In the genomic region with DNA sequence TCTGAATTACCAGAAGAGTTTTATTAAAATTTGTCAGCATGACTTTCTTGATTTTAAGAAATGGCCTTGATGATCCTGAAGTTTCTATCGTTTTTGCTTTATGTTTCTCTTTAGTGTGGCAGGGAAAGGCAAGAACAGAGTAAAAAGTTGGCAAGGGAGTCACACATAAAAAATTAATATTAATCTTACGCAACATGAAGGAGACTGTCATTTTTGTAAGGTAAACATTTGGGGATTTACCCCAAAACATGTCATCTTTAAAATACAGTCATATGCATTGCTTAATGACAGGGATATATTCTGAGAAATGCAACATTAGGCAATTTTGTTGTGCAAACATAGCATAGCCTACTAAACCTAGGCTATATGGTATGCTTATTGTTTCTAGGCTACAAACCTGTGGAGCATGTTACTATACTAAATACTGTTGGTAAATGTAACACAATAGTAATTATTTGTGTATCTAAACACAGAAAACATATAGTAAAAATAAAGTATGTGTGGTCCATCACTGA, we compare ENCODE assay signal across 23 cellular contexts.
"Had no signal": no experiment of that assay in that cellular context is flagged by ENCODE, and none has a peak within 500 bp of the region (broad histone marks: within the 10 kb centered on the region; RNA-seq: fewer than 3 reads in every experiment).

No MANE protein-coding gene starts in this region.

- H2AFZ ChIP-seq: hepatocyte had no signal

- H3K27me3 Mint-ChIP-seq: activated CD4-positive, alpha-beta memory T cell treated with anti-CD3 and anti-CD28 coated beads for 36 hours; activated CD4-positive, alpha-beta T cell treated with anti-CD3 and anti-CD28 coated beads, Interleukin-2, amount 10 ng/mL, durations not matched to agents 24 days and 14 days; activated naive CD4-positive, alpha-beta T cell treated with anti-CD3 and anti-CD28 coated beads, Interleukin-2, amount 10 ng/mL, durations not matched to agents 7 days and 5 days; central memory CD8-positive, alpha-beta T cell had no signal

- H3K27ac ChIP-seq: gastroesophageal sphincter, hepatocyte, spleen, suprapubic skin, tibial artery, upper lobe of right lung had no signal

- H3K4me3 ChIP-seq: gastroesophageal sphincter, hepatocyte, mucosa of descending colon, spleen, suprapubic skin, tibial artery, upper lobe of right lung had no signal

- DNase-seq: activated CD4-positive, alpha-beta memory T cell treated with anti-CD3 and anti-CD28 coated beads for 36 hours; activated CD4-positive, alpha-beta T cell treated with anti-CD3 and anti-CD28 coated beads, Interleukin-2, amount 10 ng/mL, durations not matched to agents 24 days and 14 days; activated CD4-positive, CD25-positive, alpha-beta regulatory T cell treated with anti-CD3 and anti-CD28 coated beads, Interleukin-2, amount 50 U/mL, for 72 hours; activated CD8-positive, alpha-beta memory T cell treated with anti-CD3 and anti-CD28 coated beads, Interleukin-2, amount 50 U/mL, for 4 hours; activated gamma-delta T cell; activated naive CD4-positive, alpha-beta T cell treated with anti-CD3 and anti-CD28 coated beads, Interleukin-2, amount 10 ng/mL, durations not matched to agents 7 days and 5 days; activated T-cell treated with anti-CD3 and anti-CD28 coated beads, Interleukin-2, amount 50 U/mL, for 1 hour; dermis blood vessel endothelial cell; effector CD4-positive, alpha-beta T cell; islet precursor cell; left ventricle myocardium superior; mucosa of descending colon; posterior cingulate gyrus; right cardiac atrium; spleen; stimulated activated naive CD4-positive, alpha-beta T cell; tibial artery; upper lobe of right lung had no signal

- H3K9me3 ChIP-seq: gastroesophageal sphincter, mucosa of descending colon, spleen, suprapubic skin, tibial artery, upper lobe of right lung had no signal

- H3K4me2 ChIP-seq: hepatocyte had no signal

- H3K27me3 ChIP-seq: gastroesophageal sphincter, hepatocyte, spleen, suprapubic skin, tibial artery, upper lobe of right lung had no signal

- ATAC-seq: gastroesophageal sphincter, left ventricle myocardium superior, mucosa of descending colon, right cardiac atrium, upper lobe of right lung had no signal

- H3K4me3 Mint-ChIP-seq: activated CD4-positive, alpha-beta memory T cell treated with anti-CD3 and anti-CD28 coated beads for 36 hours; activated CD4-positive, alpha-beta T cell treated with anti-CD3 and anti-CD28 coated beads, Interleukin-2, amount 10 ng/mL, durations not matched to agents 24 days and 14 days; activated naive CD4-positive, alpha-beta T cell treated with anti-CD3 and anti-CD28 coated beads, Interleukin-2, amount 10 ng/mL, durations not matched to agents 7 days and 5 days; central memory CD8-positive, alpha-beta T cell; nephron had no signal

- H3K27ac Mint-ChIP-seq: activated CD4-positive, alpha-beta memory T cell treated with anti-CD3 and anti-CD28 coated beads for 36 hours; activated naive CD4-positive, alpha-beta T cell treated with anti-CD3 and anti-CD28 coated beads, Interleukin-2, amount 10 ng/mL, durations not matched to agents 7 days and 5 days; nephron had no signal
